ENCODE assay signal across 9 cellular contexts in the genomic region with DNA sequence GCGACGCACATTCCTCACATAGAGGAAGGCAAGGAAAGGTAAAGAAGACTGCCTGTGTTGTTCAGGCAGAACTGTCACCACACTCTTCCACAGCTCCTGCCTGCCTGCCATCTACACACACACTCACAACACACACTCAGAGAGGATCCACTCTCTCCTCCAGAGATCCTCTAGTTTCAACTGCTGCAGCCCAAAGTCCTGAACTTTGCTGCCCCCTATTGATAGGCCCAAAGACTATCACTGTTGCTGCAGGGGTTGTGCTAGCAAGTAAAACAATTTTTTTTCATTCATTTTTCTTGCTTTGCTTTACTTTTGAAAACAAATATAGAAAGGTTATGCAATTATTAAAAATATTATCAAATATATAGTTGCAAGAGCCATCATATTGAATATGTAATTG. TPM values are rescaled to one million over a fixed set of nuclear protein-coding genes. Genes with fewer than 3 reads are reported as not detected.
DNase-seq lines count a peak whose midpoint lies in the region; ATAC-seq and TF ChIP-seq lines count a peak whose summit lies in the region.
"Had no signal": no experiment of that assay in that cellular context is flagged by ENCODE, and none has a peak within 500 bp of the region (broad histone marks: within the 10 kb centered on the region; RNA-seq: fewer than 3 reads in every experiment).

No MANE protein-coding gene starts in this region.

- no TSS peak for BruUV-seq in Panc1 (replicated peaks; lab: Mats Ljungman, UMichigan)

- H4K5ac ChIP-seq in mesendoderm (ENCODE audit: low read length): no peak overlapping the region

- no peaks in the 10 kb centered on the region for H3K9me3 ChIP-seq in Panc1 (ENCODE audit: control insufficient read depth, insufficient read depth, low read depth, low read length)

- no peak overlapping the region for H3K4ac ChIP-seq in mesendoderm (ENCODE audit: low read depth, low read length)

- no peak overlapping the region for H2BK5ac ChIP-seq in mesendoderm (ENCODE audit: low read length)

- no peak overlapping the region for H3K9ac ChIP-seq in mesendoderm (ENCODE audit: low read length)

- CTCF ChIA-PET in Panc1 (lab: Charles Lee): no interaction called here

- H3K27me3 ChIP-seq in Panc1 (ENCODE audit: control insufficient read depth, insufficient read depth, low read length) (no peaks in the 10 kb centered on the region), mesendoderm (ENCODE audit: insufficient read depth, low read length, poor library complexity) (no peaks in the 10 kb centered on the region)

- WGBS in mesendoderm (ENCODE audit: extremely low coverage, insufficient coverage, low lambda C conversion rate): no CpG with 5 or more reads among the region's 2 CpGs

- in situ Hi-C loops in Panc1 (cut with HindIII; ENCODE audit: low pct_unique_long_range_greater_than_20kb, low sequenced_read_pairs): no loop called here

- H3K4me1 ChIP-seq in Panc1 (ENCODE audit: control insufficient read depth, insufficient read depth, low read length) (no peaks in the 10 kb centered on the region; the same call in 1 of the 2 replicates), mesendoderm (ENCODE audit: control insufficient read depth, low read depth, low read length) (no peaks in the 10 kb centered on the region)

- H3K18ac ChIP-seq in mesendoderm (ENCODE audit: low read length): no peak overlapping the region

- peak; percentile 86 for ATAC-seq in Panc1
- ATAC-seq in HG03025 (IDR thresholded peaks at IDR 0.05; ENCODE audit: low FRiP score, unreplicated experiment): no peak
- no peak for ATAC-seq in HG02642 (IDR thresholded peaks at IDR 0.05; ENCODE audit: poor library complexity, unreplicated experiment)

- H3K79me1 ChIP-seq in mesendoderm (ENCODE audit: low read length): no peaks in the 10 kb centered on the region

- no peak overlapping the region for H3K23ac ChIP-seq in mesendoderm (ENCODE audit: low read length)

- POLR2A ChIA-PET in Panc1 (lab: Charles Lee): no interaction called here

- no peak overlapping the region for H2AK5ac ChIP-seq in mesendoderm (ENCODE audit: low read length)

- intact Hi-C loops in Panc1 (cut with micrococcal nuclease; ENCODE audit: unreplicated experiment): no loop called here

- H3K79me2 ChIP-seq in mesendoderm (ENCODE audit: control insufficient read depth, insufficient read depth, low read length): no peaks in the 10 kb centered on the region

- H3K4me2 ChIP-seq in mesendoderm (ENCODE audit: low read length): no peak overlapping the region

- H4K8ac ChIP-seq in mesendoderm (ENCODE audit: low read depth, low read length): no peak overlapping the region

- DNase-seq in SIG-M5 treated with dmso at 0.1 percent for 504 hours (lab: John Stamatoyannopoulos, UW; ENCODE audit: unreplicated experiment) (peak; percentile 60), SIG-M5 (lab: John Stamatoyannopoulos, UW) (no peak), Panc1 (ENCODE audit: low read depth, low spot score) (peak; percentile 12), dermis microvascular lymphatic vessel endothelial cell (ENCODE audit: low read depth in 2 of 2) (peak; percentile 17 to 45), mesendoderm (peak; percentile 77)
- peak; percentile 35 for DNase-seq in Jurkat, Clone E6-1 (ENCODE audit: low read depth, low spot score)

- H3K36me3 ChIP-seq in Panc1 (ENCODE audit: control insufficient read depth, insufficient read depth, low read length) (peaks cover 22% of the 10 kb centered on the region), mesendoderm (ENCODE audit: control insufficient read depth, insufficient read depth, low read length) (no peaks in the 10 kb centered on the region)

- H2BK120ac ChIP-seq in mesendoderm (ENCODE audit: low read depth, low read length): no peak overlapping the region

- H2BK15ac ChIP-seq in mesendoderm (replicated peaks; ENCODE audit: low read depth): no peak overlapping the region

- peak; percentile 76 for TF ChIP-seq CTCF in Panc1 (IDR thresholded peaks at IDR 0.05)

- H3K56ac ChIP-seq in mesendoderm (ENCODE audit: low read length): no peak overlapping the region

- no peak overlapping the region for H3K4me3 ChIP-seq in Jurkat, Clone E6-1 (ENCODE audit: low read length)
- no peak overlapping the region for H3K4me3 ChIP-seq in Panc1 (ENCODE audit: low read depth in 2 of 2, low read length in 2 of 2)
- no peak overlapping the region for H3K4me3 ChIP-seq in mesendoderm (ENCODE audit: low read length)
- H3K4me3 ChIP-seq: skin epidermis had no signal

- H3K27ac ChIP-seq in Panc1 (ENCODE audit: low read length) (no peak overlapping the region), mesendoderm (ENCODE audit: low read depth, low read length) (no peak overlapping the region)
- H3K27ac ChIP-seq: skin epidermis had no signal

RNA-seq across cellular contexts. Expression of a gene that starts 5.9 kb away (rescaled TPM):
- polyA plus RNA-seq in Jurkat, Clone E6-1 (2012; ENCODE audit: insufficient read depth, insufficient read length): not detected
- 0.69 TPM for total RNA-seq in Panc1 (2021; ENCODE audit: unreplicated experiment)
- 1.3 TPM for polyA plus RNA-seq in Panc1 (2012; ENCODE audit: insufficient read length)
- total RNA-seq in dermis microvascular lymphatic vessel endothelial cell: not detected in 2 replicates
- polyA plus RNA-seq in mesendoderm (2013, experiment 1 of 2): 0.55 TPM
- 0.70 TPM for polyA plus RNA-seq in mesendoderm (2013, experiment 2 of 2)

RNA-seq across cellular contexts. Expression of a gene that starts 12.0 kb away (rescaled TPM):
- polyA plus RNA-seq in Jurkat, Clone E6-1 (2012; ENCODE audit: insufficient read depth, insufficient read length): 33.7 TPM
- total RNA-seq in Panc1 (2021; ENCODE audit: unreplicated experiment): 9.9 TPM
- 4.4 TPM for polyA plus RNA-seq in Panc1 (2012; ENCODE audit: insufficient read length)
- total RNA-seq in dermis microvascular lymphatic vessel endothelial cell: 7.8 and 9.1 TPM in 2 replicates
- 6.2 TPM for polyA plus RNA-seq in mesendoderm (2013, experiment 1 of 2)
- polyA plus RNA-seq in mesendoderm (2013, experiment 2 of 2): 6.5 TPM

RNA-seq across cellular contexts. Expression of a gene that starts 12.1 kb away (rescaled TPM):
- 74.0 TPM for polyA plus RNA-seq in Jurkat, Clone E6-1 (2012; ENCODE audit: insufficient read depth, insufficient read length)
- 57.8 TPM for total RNA-seq in Panc1 (2021; ENCODE audit: unreplicated experiment)
- polyA plus RNA-seq in Panc1 (2012; ENCODE audit: insufficient read length): 38.3 TPM
- total RNA-seq in dermis microvascular lymphatic vessel endothelial cell: 17.1 and 19.8 TPM in 2 replicates
- polyA plus RNA-seq in mesendoderm (2013, experiment 1 of 2): 52.5 TPM
- 48.4 TPM for polyA plus RNA-seq in mesendoderm (2013, experiment 2 of 2)
